8 cellular contexts compared by ENCODE assay signal in the genomic region with DNA sequence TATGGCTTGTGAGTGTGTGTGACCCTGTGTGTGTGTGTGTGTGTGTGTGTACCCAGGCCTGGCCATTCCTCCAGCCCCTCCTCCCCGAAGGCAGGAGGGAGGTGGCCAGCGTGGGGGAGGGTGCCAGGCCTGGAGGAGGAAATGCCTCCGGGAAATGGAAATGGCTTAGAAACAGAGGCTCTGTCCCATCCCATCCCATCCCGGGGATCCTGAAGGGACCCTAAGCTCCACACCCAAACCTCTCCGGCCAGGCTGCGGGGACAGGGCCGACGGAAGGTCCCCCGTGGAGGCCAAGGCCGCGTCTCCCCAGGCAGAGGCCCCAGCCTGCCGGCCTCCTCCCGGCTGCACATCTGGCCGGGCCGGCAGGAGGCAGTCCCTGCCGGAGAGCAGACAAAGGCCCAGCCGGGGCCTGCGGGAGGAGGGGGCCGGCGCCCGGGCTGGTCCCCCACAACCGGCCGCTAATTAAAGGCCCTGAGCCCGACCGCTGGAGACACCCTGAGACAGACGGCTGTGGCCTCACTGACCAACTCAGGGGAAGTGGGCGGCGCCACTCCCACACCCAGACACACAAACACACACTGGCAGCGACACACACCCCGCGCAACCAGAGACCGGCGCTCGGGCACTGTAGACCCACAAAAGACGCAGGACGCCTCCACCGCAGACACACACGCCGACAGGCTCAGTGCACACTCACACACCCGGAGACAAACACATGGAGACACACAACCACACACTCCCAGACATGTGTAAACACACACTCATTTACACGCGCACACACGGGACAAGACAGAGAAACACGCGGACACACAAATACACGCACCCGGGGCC. TPM values are rescaled to one million over a fixed set of nuclear protein-coding genes. Genes with fewer than 3 reads are reported as not detected.
DNase-seq lines count a peak whose midpoint lies in the region; ATAC-seq and TF ChIP-seq lines count a peak whose summit lies in the region.

No MANE protein-coding gene starts in this region.

- H3K27ac Mint-ChIP-seq in T-helper 2 cell treated with Interferon-gamma antibody and Interleukin-4, amounts not matched to agents 5 μg/mL and 100 μg/mL, for 36 hours: no peak overlapping the region

- H3K27me3 ChIP-seq in endocrine pancreas (ENCODE audit: control insufficient read depth, insufficient read depth, low read length) (peaks cover 14% of the 10 kb centered on the region), transverse colon (peaks cover 7% of the 10 kb centered on the region)

- H3K36me3 Mint-ChIP-seq in T-helper 2 cell treated with Interferon-gamma antibody and Interleukin-4, amounts not matched to agents 5 μg/mL and 100 μg/mL, for 36 hours (ENCODE audit: low read depth): peaks cover 1% of the 10 kb centered on the region

- H3K27me3 Mint-ChIP-seq in T-helper 2 cell treated with Interferon-gamma antibody and Interleukin-4, amounts not matched to agents 5 μg/mL and 100 μg/mL, for 36 hours (ENCODE audit: low read depth): peaks cover 20% of the 10 kb centered on the region

- H3K4me1 ChIP-seq in endocrine pancreas (ENCODE audit: control insufficient read depth, insufficient read depth, low read length) (no peaks in the 10 kb centered on the region), mesodermal cell (ENCODE audit: control insufficient read depth, insufficient read depth, low read length, poor library complexity, severe bottlenecking) (peaks cover 11% of the 10 kb centered on the region), transverse colon (peaks cover 0 to 24% (median 14%) of the 10 kb centered on the region in 4 donors)

- peaks cover 9% of the 10 kb centered on the region for H3K4me1 Mint-ChIP-seq in T-helper 2 cell treated with Interferon-gamma antibody and Interleukin-4, amounts not matched to agents 5 μg/mL and 100 μg/mL, for 36 hours (ENCODE audit: low read depth)

- ATAC-seq in HG02763 (IDR thresholded peaks at IDR 0.05; ENCODE audit: unreplicated experiment): no peak

- H3K9me3 ChIP-seq in endocrine pancreas (ENCODE audit: control insufficient read depth, low read length) (no peaks in the 10 kb centered on the region), mesodermal cell (ENCODE audit: control insufficient read depth, low read length) (peaks cover 7% of the 10 kb centered on the region), transverse colon (no peaks in the 10 kb centered on the region)

- TF ChIP-seq POLR2A in transverse colon (IDR thresholded peaks at IDR 0.05): no peak

- H3K9ac ChIP-seq in endocrine pancreas (ENCODE audit: control insufficient read depth, insufficient read depth, low read length): no peak overlapping the region

- H3K27ac ChIP-seq in mesodermal cell (ENCODE audit: low read depth, low read length, severe bottlenecking): peak overlapping the region; percentile 91
- H3K27ac ChIP-seq in transverse colon: peak overlapping the region; percentile 64 to 83 (median 73)

- no peak for DNase-seq in T-helper 2 cell treated with Interferon-gamma antibody and Interleukin-4, amounts not matched to agents 5 μg/mL and 100 μg/mL, for 36 hours (ENCODE audit: low spot score)
- DNase-seq in transverse colon: peak; percentile 34
- no peak for DNase-seq in cortex of kidney (lab: John Stamatoyannopoulos, UW)
- no peak for DNase-seq in stimulated activated CD4-positive, alpha-beta T cell treated with anti-CD3 and anti-CD28 coated beads, Interleukin-4, amount 100 ng/mL, for 4 hours

- 0% methylated on average over 29 to 33 of the region's 47 CpGs for WGBS in mesodermal cell (ENCODE audit: insufficient coverage in 2 of 2), 2 experiments
- WGBS in transverse colon (ENCODE audit: low coverage in 1 of 2), 2 donors: 8% methylated on average over 47 of the region's 47 CpGs; no CpG with 5 or more reads in 1 of the 2 donors

- H3K9me3 Mint-ChIP-seq in T-helper 2 cell treated with Interferon-gamma antibody and Interleukin-4, amounts not matched to agents 5 μg/mL and 100 μg/mL, for 36 hours: peaks cover 3% of the 10 kb centered on the region

- H3K4me3 ChIP-seq in GM08714 (ENCODE audit: low read length) (peak overlapping the region; percentile 42), endocrine pancreas (ENCODE audit: control insufficient read depth, insufficient read depth, low read length) (peak overlapping the region; percentile 19), mesodermal cell (ENCODE audit: extremely low read depth, insufficient read depth, low read length, poor library complexity, severe bottlenecking) (peak overlapping the region; percentile 72), transverse colon (peak overlapping the region; percentile 30 to 54 (median 42))

- intact Hi-C loops in transverse colon (cut with DNase I; ENCODE audit: low total_unique reads): no loop called here

- peak overlapping the region; percentile 83 for H3K4me3 Mint-ChIP-seq in T-helper 2 cell treated with Interferon-gamma antibody and Interleukin-4, amounts not matched to agents 5 μg/mL and 100 μg/mL, for 36 hours

- H3K36me3 ChIP-seq in endocrine pancreas (ENCODE audit: control insufficient read depth, insufficient read depth, low read length): no peaks in the 10 kb centered on the region
- peaks cover 42% of the 10 kb centered on the region for H3K36me3 ChIP-seq in mesodermal cell (ENCODE audit: control insufficient read depth, insufficient read depth, low read length)
- H3K36me3 ChIP-seq in transverse colon: no peaks in the 10 kb centered on the region

- peak in 3 of 5 experiments; percentile 14 to 21 (median 15) for TF ChIP-seq CTCF in transverse colon (IDR thresholded peaks at IDR 0.05)

- TF ChIP-seq EP300 in transverse colon (IDR thresholded peaks at IDR 0.05; ENCODE audit: low read depth): no peak

- in situ Hi-C loops in transverse colon (cut with MboI; ENCODE audit: low pct_ligation_motif_present in 1 of 4, low pct_unique_long_range_greater_than_20kb in 1 of 4, low sequenced_read_pairs in 3 of 4): no loop called here

RNA-seq across cellular contexts. Expression of a gene that starts 1.1 kb away (rescaled TPM):
- 40.4 TPM for polyA plus RNA-seq in mesodermal cell (2013, experiment 1 of 2)
- 32.6 TPM for polyA plus RNA-seq in mesodermal cell (2013, experiment 2 of 2)
- 10 to 100 TPM in 3 of 4 donors, 1 to 10 TPM in 1; 5.2 to 62.8 (median 20.7) TPM for total RNA-seq in transverse colon

RNA-seq across cellular contexts. Expression of a gene that starts 21.0 kb away (rescaled TPM):
- not detected for polyA plus RNA-seq in mesodermal cell (2013, experiment 1 of 2)
- not detected for polyA plus RNA-seq in mesodermal cell (2013, experiment 2 of 2)
- total RNA-seq in transverse colon: not detected

RNA-seq across cellular contexts. Expression of a gene that starts 32.2 kb away (rescaled TPM):
- 9.6 TPM for polyA plus RNA-seq in mesodermal cell (2013, experiment 1 of 2)
- polyA plus RNA-seq in mesodermal cell (2013, experiment 2 of 2): 7.1 TPM
- total RNA-seq in transverse colon: 10 to 100 TPM in 2 of 4 donors, 1 to 10 TPM in 2; 6.6 to 70.7 (median 10.9) TPM

Comparison
In these comparisons a context has a peak if more than half of its experiments do, and no peak if none do; other contexts are left out.
1. H3K4me3 ChIP-seq: peak in every context shown above with its lines; median percentile 72 in mesodermal cell; 42 in GM08714; 42 in transverse colon; 19 in endocrine pancreas.